In genomic region chr5:175447571-175447970, GRCh38 we compare ENCODE assay signal across 1 cellular context.
TF ChIP-seq lines count a peak whose summit lies in the region.

No MANE protein-coding gene starts in this region.

TF ChIP-seq in HepG2, 621 proteins besides CTCF, POLR2A, EP300 and RAD21:
- peak; percentile 52; the same call in 1 of the 2 replicates for TF ChIP-seq RNF2 (conservative IDR thresholded peaks at IDR 0.05; ENCODE audit: low read depth)
- no peak for TF ChIP-seq CREB1 (IDR thresholded peaks at IDR 0.05)
- TF ChIP-seq CREB1 (CRISPR knock-in tag; IDR thresholded peaks at IDR 0.05), result no peak
